ENCODE assay signal across 16 cellular contexts in the genomic region with DNA sequence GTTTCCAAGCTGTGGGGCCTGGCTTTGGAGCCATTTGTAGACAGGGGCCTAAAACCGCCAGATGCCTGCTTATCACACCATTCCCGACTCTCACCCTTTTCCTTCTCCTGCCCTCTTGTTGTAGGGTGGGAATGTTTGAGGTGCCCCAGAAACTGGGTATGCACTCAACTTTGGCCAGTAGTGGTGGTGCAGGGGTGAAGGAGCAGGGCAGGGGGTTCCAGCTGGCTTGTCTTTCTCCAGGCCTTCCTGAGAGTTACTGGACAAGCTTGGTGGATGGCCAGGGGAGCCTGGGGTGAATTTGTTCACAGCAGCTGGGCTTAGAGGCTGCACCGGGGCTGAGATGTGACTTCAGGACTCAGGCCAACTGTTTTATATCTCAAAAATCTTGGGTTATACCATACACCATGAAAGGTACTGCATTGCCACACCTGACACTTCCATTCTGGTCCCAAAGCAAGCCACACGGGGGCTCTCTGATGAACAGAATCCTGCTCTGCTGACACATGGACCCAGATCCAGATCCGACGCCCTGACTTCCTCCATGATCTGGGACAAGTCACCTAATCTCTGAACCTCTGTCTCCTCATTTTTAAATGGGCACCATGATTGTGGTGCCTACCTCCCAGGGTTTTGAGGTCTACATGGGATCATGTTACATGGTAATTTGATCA.
"Had no signal": no experiment of that assay in that cellular context is flagged by ENCODE, and none has a peak within 500 bp of the region (broad histone marks: within the 10 kb centered on the region; RNA-seq: fewer than 3 reads in every experiment).

No MANE protein-coding gene starts in this region.

- DNase-seq: colonic mucosa; dermis blood vessel endothelial cell; endodermal cell; foreskin melanocyte; heart left ventricle; hippocampal formation; mammary epithelial cell; naive thymus-derived CD4-positive, alpha-beta T cell; nephron progenitor cell; small intestine; stimulated activated CD4-positive, alpha-beta T cell treated with anti-CD3 and anti-CD28 coated beads, Interleukin-12 subunit alpha, Interleukin-12 subunit beta, amount 100 ng/mL, for 4 hours; stimulated activated CD4-positive, alpha-beta T cell treated with anti-CD3 and anti-CD28 coated beads, Interleukin-2, amount 100 ng/mL, for 48 hours; tibial artery; upper lobe of left lung; uterus had no signal

- H3K36me3 Mint-ChIP-seq: naive thymus-derived CD4-positive, alpha-beta T cell had no signal

- H3K27me3 Mint-ChIP-seq: stimulated activated naive CD8-positive, alpha-beta T cell treated with anti-CD3 and anti-CD28 coated beads, Interleukin-15, Interleukin-2, amounts not matched to agents 100 ng/mL and 50 ng/mL, for 24 hours had no signal

- H3K9me3 ChIP-seq: colonic mucosa, heart left ventricle, tibial artery, upper lobe of left lung, uterus had no signal

- H3K4me3 Mint-ChIP-seq: endodermal cell; naive thymus-derived CD4-positive, alpha-beta T cell; nephron progenitor cell; stimulated activated naive CD8-positive, alpha-beta T cell treated with anti-CD3 and anti-CD28 coated beads, Interleukin-15, Interleukin-2, amounts not matched to agents 100 ng/mL and 50 ng/mL, for 24 hours had no signal

- H3K9me3 Mint-ChIP-seq: endodermal cell; nephron progenitor cell; stimulated activated naive CD8-positive, alpha-beta T cell treated with anti-CD3 and anti-CD28 coated beads, Interleukin-15, Interleukin-2, amounts not matched to agents 100 ng/mL and 50 ng/mL, for 24 hours had no signal

- H3K27me3 ChIP-seq: colonic mucosa, heart left ventricle, tibial artery, upper lobe of left lung, uterus had no signal

- H3K27ac Mint-ChIP-seq: endodermal cell; naive thymus-derived CD4-positive, alpha-beta T cell; nephron progenitor cell; stimulated activated naive CD8-positive, alpha-beta T cell treated with anti-CD3 and anti-CD28 coated beads, Interleukin-15, Interleukin-2, amounts not matched to agents 100 ng/mL and 50 ng/mL, for 24 hours had no signal

- H3K27ac ChIP-seq: colonic mucosa, heart left ventricle, tibial artery, upper lobe of left lung, uterus had no signal

- H3K4me3 ChIP-seq: colonic mucosa, heart left ventricle, tibial artery, upper lobe of left lung, uterus had no signal

- H3K36me3 ChIP-seq: colonic mucosa, tibial artery, upper lobe of left lung, uterus had no signal

- ATAC-seq: heart left ventricle; naive thymus-derived CD4-positive, alpha-beta T cell had no signal
